Comparison of ENCODE assay signal across 1 cellular context in the genomic region with DNA sequence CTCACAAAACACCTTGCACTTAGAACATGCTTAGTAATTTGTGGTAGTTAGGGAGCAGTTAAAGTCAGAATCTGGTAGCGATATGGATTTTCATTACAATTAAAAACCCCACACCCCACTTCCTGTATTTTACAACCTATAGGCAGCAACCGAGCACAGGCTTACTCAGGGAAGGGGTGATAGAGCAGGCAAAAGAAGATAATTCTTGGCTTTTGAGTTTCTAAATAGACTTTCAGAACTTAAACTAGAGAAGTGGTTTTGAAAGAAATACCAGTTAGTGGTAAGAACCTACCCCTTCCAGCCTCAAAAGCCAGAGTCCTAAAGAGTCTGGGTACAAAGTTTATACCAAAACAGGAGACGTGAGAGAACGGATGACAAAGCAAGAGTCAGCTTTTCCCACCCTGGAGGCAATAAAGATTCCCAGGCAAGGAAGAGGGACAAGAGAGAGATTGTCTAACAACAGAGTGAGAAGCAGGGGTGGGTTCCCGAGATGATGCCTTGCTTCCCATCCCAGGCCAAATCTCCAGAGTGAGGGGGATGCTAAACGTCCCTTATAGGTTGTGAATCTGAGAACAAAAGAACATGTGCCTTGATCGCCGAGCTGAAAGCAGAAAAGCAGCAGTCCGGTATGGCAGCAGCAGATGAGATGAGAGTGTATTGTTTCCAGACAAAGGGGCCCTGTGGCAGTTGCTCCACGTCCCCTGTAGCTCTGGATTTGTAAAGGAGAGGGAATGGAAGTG.
TF ChIP-seq lines count a peak whose summit lies in the region.

No MANE protein-coding gene starts in this region.

TF ChIP-seq in GM12878, 131 proteins besides CTCF, POLR2A, EP300 and RAD21 (continued from another document and continues in another):
- TF ChIP-seq ZNF24 (IDR thresholded peaks at IDR 0.05): 0 out of 2 replicates have a peak, but pooled peaks have one; percentile 11
- no peak for TF ChIP-seq FOXM1 (IDR thresholded peaks at IDR 0.05; ENCODE audit: low read depth, low read length)
- no peak for TF ChIP-seq RELA (IDR thresholded peaks at IDR 0.05; ENCODE audit: borderline replicate concordance, partially characterized antibody)
- no peak for TF ChIP-seq FOS (IDR thresholded peaks at IDR 0.05; ENCODE audit: borderline replicate concordance, extremely low read depth, insufficient read length)
- TF ChIP-seq SREBF2 (IDR thresholded peaks at IDR 0.05; ENCODE audit: low read length): no peak
- no peak for TF ChIP-seq POLR2AphosphoS2 (IDR thresholded peaks at IDR 0.05; ENCODE audit: low read depth, low read length)
- TF ChIP-seq ATF3 (IDR thresholded peaks at IDR 0.05; ENCODE audit: borderline replicate concordance, extremely low read depth, low read depth, low read length): no peak
- TF ChIP-seq SMAD5 (IDR thresholded peaks at IDR 0.05; ENCODE audit: low read depth): no peak
- TF ChIP-seq ZZZ3 (IDR thresholded peaks at IDR 0.05; ENCODE audit: control insufficient read depth, insufficient read length, low read depth): no peak
- no peak for TF ChIP-seq CREB1 (IDR thresholded peaks at IDR 0.05; ENCODE audit: low read depth)
- no peak for TF ChIP-seq BRCA1 (IDR thresholded peaks at IDR 0.05; ENCODE audit: low read depth, low read length)
- TF ChIP-seq FOXK2 (IDR thresholded peaks at IDR 0.05): no peak
- TF ChIP-seq ZNF592 (IDR thresholded peaks at IDR 0.05): 0 out of 2 replicates have a peak, but pooled peaks have one; percentile 22
- TF ChIP-seq, protein P1, sequence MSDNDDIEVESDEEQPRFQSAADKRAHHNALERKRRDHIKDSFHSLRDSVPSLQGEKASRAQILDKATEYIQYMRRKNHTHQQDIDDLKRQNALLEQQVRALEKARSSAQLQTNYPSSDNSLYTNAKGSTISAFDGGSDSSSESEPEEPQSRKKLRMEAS (IDR thresholded peaks at IDR 0.05; ENCODE audit: low read depth, low read length): no peak
- TF ChIP-seq KLF5 (IDR thresholded peaks at IDR 0.05; ENCODE audit: partially characterized antibody): no peak
- TF ChIP-seq IRF5 (IDR thresholded peaks at IDR 0.05; ENCODE audit: borderline replicate concordance): no peak
- TF ChIP-seq ZBTB11 (CRISPR knock-in tag; IDR thresholded peaks at IDR 0.05): no peak
- TF ChIP-seq TCF3 (IDR thresholded peaks at IDR 0.05; ENCODE audit: borderline replicate concordance, insufficient read depth, low read depth, low read length): no peak
- TF ChIP-seq ASH2L (IDR thresholded peaks at IDR 0.05; ENCODE audit: borderline replicate concordance, low read depth): no peak
- TF ChIP-seq EED (IDR thresholded peaks at IDR 0.05; ENCODE audit: low read depth): 0 out of 2 replicates have a peak, but pooled peaks have one; percentile 13
- no peak for TF ChIP-seq SUZ12 (IDR thresholded peaks at IDR 0.05; ENCODE audit: unreplicated experiment)
- no peak for TF ChIP-seq NBN (IDR thresholded peaks at IDR 0.05)
- TF ChIP-seq MTA2 (IDR thresholded peaks at IDR 0.05; ENCODE audit: low read depth): peak; percentile 32; the same call in 1 of the 2 replicates
- TF ChIP-seq ELK1 (IDR thresholded peaks at IDR 0.05; ENCODE audit: low read depth, low read length): no peak
- TF ChIP-seq, protein P2, sequence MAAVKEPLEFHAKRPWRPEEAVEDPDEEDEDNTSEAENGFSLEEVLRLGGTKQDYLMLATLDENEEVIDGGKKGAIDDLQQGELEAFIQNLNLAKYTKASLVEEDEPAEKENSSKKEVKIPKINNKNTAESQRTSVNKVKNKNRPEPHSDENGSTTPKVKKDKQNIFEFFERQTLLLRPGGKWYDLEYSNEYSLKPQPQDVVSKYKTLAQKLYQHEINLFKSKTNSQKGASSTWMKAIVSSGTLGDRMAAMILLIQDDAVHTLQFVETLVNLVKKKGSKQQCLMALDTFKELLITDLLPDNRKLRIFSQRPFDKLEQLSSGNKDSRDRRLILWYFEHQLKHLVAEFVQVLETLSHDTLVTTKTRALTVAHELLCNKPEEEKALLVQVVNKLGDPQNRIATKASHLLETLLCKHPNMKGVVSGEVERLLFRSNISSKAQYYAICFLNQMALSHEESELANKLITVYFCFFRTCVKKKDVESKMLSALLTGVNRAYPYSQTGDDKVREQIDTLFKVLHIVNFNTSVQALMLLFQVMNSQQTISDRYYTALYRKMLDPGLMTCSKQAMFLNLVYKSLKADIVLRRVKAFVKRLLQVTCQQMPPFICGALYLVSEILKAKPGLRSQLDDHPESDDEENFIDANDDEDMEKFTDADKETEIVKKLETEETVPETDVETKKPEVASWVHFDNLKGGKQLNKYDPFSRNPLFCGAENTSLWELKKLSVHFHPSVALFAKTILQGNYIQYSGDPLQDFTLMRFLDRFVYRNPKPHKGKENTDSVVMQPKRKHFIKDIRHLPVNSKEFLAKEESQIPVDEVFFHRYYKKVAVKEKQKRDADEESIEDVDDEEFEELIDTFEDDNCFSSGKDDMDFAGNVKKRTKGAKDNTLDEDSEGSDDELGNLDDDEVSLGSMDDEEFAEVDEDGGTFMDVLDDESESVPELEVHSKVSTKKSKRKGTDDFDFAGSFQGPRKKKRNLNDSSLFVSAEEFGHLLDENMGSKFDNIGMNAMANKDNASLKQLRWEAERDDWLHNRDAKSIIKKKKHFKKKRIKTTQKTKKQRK (IDR thresholded peaks at IDR 0.05; ENCODE audit: low read depth, low read length): no peak
- no peak for TF ChIP-seq NR2C2 (IDR thresholded peaks at IDR 0.05; ENCODE audit: borderline replicate concordance, control insufficient read depth, insufficient read length, low read depth)
- no peak for TF ChIP-seq DPF2 (IDR thresholded peaks at IDR 0.05)
- TF ChIP-seq MEF2B (IDR thresholded peaks at IDR 0.05; ENCODE audit: partially characterized antibody, poor library complexity, severe bottlenecking): no peak
- peak; percentile 34; the same call in 1 of the 2 replicates for TF ChIP-seq HDGF (IDR thresholded peaks at IDR 0.05)
- TF ChIP-seq, protein P3, sequence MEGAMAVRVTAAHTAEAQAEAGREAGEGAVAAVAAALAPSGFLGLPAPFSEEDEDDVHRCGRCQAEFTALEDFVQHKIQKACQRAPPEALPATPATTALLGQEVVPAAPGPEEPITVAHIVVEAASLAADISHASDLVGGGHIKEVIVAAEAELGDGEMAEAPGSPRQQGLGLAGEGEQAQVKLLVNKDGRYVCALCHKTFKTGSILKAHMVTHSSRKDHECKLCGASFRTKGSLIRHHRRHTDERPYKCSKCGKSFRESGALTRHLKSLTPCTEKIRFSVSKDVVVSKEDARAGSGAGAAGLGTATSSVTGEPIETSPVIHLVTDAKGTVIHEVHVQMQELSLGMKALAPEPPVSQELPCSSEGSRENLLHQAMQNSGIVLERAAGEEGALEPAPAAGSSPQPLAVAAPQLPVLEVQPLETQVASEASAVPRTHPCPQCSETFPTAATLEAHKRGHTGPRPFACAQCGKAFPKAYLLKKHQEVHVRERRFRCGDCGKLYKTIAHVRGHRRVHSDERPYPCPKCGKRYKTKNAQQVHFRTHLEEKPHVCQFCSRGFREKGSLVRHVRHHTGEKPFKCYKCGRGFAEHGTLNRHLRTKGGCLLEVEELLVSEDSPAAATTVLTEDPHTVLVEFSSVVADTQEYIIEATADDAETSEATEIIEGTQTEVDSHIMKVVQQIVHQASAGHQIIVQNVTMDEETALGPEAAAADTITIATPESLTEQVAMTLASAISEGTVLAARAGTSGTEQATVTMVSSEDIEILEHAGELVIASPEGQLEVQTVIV (IDR thresholded peaks at IDR 0.05; ENCODE audit: borderline replicate concordance, partially characterized antibody): no peak
- no peak for TF ChIP-seq HSF1 (IDR thresholded peaks at IDR 0.05; ENCODE audit: low read depth, low read length)
- no peak for TF ChIP-seq RCOR1 (conservative IDR thresholded peaks at IDR 0.05; ENCODE audit: low read depth, low read length)
- no peak for TF ChIP-seq KAT2A (conservative IDR thresholded peaks at IDR 0.05; ENCODE audit: control insufficient read depth, low read depth, low read length)
- TF ChIP-seq BCL11A (IDR thresholded peaks at IDR 0.05; ENCODE audit: low read depth, low read length): peak; percentile 2; the same call in 1 of the 2 replicates
